ENCODE assay signal across 2 cellular contexts in genomic region chr13:21060063-21060826, GRCh38.
A peak's percentile ranks its signal among the peaks of the same experiment; 100 is the strongest.
TF ChIP-seq lines count a peak whose summit lies in the region.

No MANE protein-coding gene starts in this region.

TF ChIP-seq in HCT116, 20 proteins besides CTCF, POLR2A, EP300 and RAD21:
- TF ChIP-seq SIN3A (IDR thresholded peaks at IDR 0.05; ENCODE audit: low read depth) (0 out of 2 replicates have a peak, but pooled peaks have one; percentile 32), ZBTB33 (IDR thresholded peaks at IDR 0.05; ENCODE audit: extremely low read depth, insufficient replicate concordance, low read length) (no peak), MAX (IDR thresholded peaks at IDR 0.05) (0 out of 2 replicates have a peak, but pooled peaks have one; percentile 29), SP1 (IDR thresholded peaks at IDR 0.05; ENCODE audit: low read depth) (no peak), POLR2AphosphoS5 (IDR thresholded peaks at IDR 0.05; ENCODE audit: low read depth, low read length) (no peak), ZFX (IDR thresholded peaks at IDR 0.05) (peak; percentile 69), ELF1 (IDR thresholded peaks at IDR 0.05; ENCODE audit: borderline replicate concordance, low read depth) (no peak), SRF (IDR thresholded peaks at IDR 0.05; ENCODE audit: low read depth) (no peak), REST (IDR thresholded peaks at IDR 0.05; ENCODE audit: low read depth) (no peak)

TF ChIP-seq in H1, 55 proteins besides CTCF, POLR2A, EP300 and RAD21 (continued from another document):
- TF ChIP-seq SAP30 (IDR thresholded peaks at IDR 0.05; ENCODE audit: insufficient read depth, insufficient replicate concordance, low read length) (no peak), E2F6 (IDR thresholded peaks at IDR 0.05) (0 out of 2 replicates have a peak, but pooled peaks have one; percentile 14), CBX8 (IDR thresholded peaks at IDR 0.05; ENCODE audit: borderline replicate concordance, low read depth, low read length) (no peak), CHD2 (IDR thresholded peaks at IDR 0.05; ENCODE audit: low read length) (no peak), TBP (IDR thresholded peaks at IDR 0.05; ENCODE audit: low read depth, low read length) (peak; percentile 42; the same call in 1 of the 2 replicates), YY1 (IDR thresholded peaks at IDR 0.05; ENCODE audit: low read depth, low read length) (no peak), KDM1A (IDR thresholded peaks at IDR 0.05; ENCODE audit: borderline replicate concordance, low read length) (no peak), PHF8 (conservative IDR thresholded peaks at IDR 0.05; ENCODE audit: low read depth, low read length) (0 out of 2 replicates have a peak, but pooled peaks have one; percentile 23), CREB1 (IDR thresholded peaks at IDR 0.05) (peak; percentile 22; the same call in 1 of the 2 replicates), SUZ12 (IDR thresholded peaks at IDR 0.05; ENCODE audit: low read length) (0 out of 2 replicates have a peak, but pooled peaks have one; percentile 12), HDAC2 (IDR thresholded peaks at IDR 0.05; ENCODE audit: borderline replicate concordance in 1 of 2, low read depth in 2 of 2, low read length in 2 of 2) (0 out of 4 replicates have a peak, but pooled peaks of 1 of the 2 experiments have one; percentile 14), JUND (IDR thresholded peaks at IDR 0.05; ENCODE audit: low read length) (peak; percentile 33; the same call in 1 of the 2 replicates), KDM4A (IDR thresholded peaks at IDR 0.05; ENCODE audit: low read depth, low read length, severe bottlenecking) (peak; percentile 20), RBBP5 (IDR thresholded peaks at IDR 0.05; ENCODE audit: borderline replicate concordance, low read depth, low read length) (peak; percentile 47; the same call in 1 of the 2 replicates)
